ENCODE assay signal across 8 cellular contexts in genomic region chr17:21041753-21042433, GRCh38. TPM values are rescaled to one million over a fixed set of nuclear protein-coding genes. Genes with fewer than 3 reads are reported as not detected.
A peak's percentile ranks its signal among the peaks of the same experiment; 100 is the strongest.
DNase-seq lines count a peak whose midpoint lies in the region; ATAC-seq and TF ChIP-seq lines count a peak whose summit lies in the region.

No MANE protein-coding gene starts in this region.

- H3K27ac Mint-ChIP-seq in nephron progenitor cell: peak overlapping the region; percentile 98

- TF ChIP-seq CTCF in DND-41 (IDR thresholded peaks at IDR 0.05; ENCODE audit: borderline replicate concordance, extremely low read depth, low read length, poor library complexity, severe bottlenecking) (no peak), fibroblast of villous mesenchyme (IDR thresholded peaks at IDR 0.05; ENCODE audit: insufficient read depth, low read depth, low read length) (no peak), nephron progenitor cell (IDR thresholded peaks at IDR 0.05) (no peak)

- H3K4me2 ChIP-seq in DND-41 (ENCODE audit: insufficient read depth, low read length): peak overlapping the region; percentile 78

- peak overlapping the region; percentile 100 for H3K9ac ChIP-seq in DND-41 (ENCODE audit: low read depth, low read length)

- peak; percentile 37 for ATAC-seq in DND-41 (ENCODE audit: insufficient read depth, low read depth)
- no peak for ATAC-seq in HG03378 (IDR thresholded peaks at IDR 0.05; ENCODE audit: unreplicated experiment)

- peaks cover 41% of the 10 kb centered on the region for H3K4me1 Mint-ChIP-seq in nephron progenitor cell

- H2AFZ ChIP-seq in DND-41 (ENCODE audit: low read depth, low read length): no peak overlapping the region

- DNase-seq in DND-41 (peak; percentile 86), HT1080 (ENCODE audit: low read depth) (peak; percentile 70), RPMI7951 (ENCODE audit: low read depth) (peak; percentile 76), fibroblast of villous mesenchyme (ENCODE audit: low read depth) (peak; percentile 80), nephron progenitor cell (peak; percentile 76), stromal cell of bone marrow (ENCODE audit: low read depth) (peak; percentile 66)
- DNase-seq in activated effector memory CD4-positive, alpha-beta T cell treated with Interleukin-2 at 50 U/mL for 16 hours: peak; percentile 54

- H3K27ac ChIP-seq in DND-41 (ENCODE audit: low read length): peak overlapping the region; percentile 100

- H4K20me1 ChIP-seq in DND-41 (ENCODE audit: insufficient read depth, low read length): peaks cover 52% of the 10 kb centered on the region

- peak overlapping the region; percentile 94 to 95 for H3K4me3 ChIP-seq in DND-41 (ENCODE audit: low read depth in 1 of 2, low read length in 2 of 2)
- H3K4me3 ChIP-seq in fibroblast of villous mesenchyme (ENCODE audit: low read depth, low read length): peak overlapping the region; percentile 78

- no peaks in the 10 kb centered on the region for H3K27me3 ChIP-seq in DND-41 (ENCODE audit: insufficient read depth, low read length, poor library complexity)

- peaks cover 62% of the 10 kb centered on the region for H3K4me1 ChIP-seq in DND-41 (ENCODE audit: insufficient read depth, low read length)

- peak overlapping the region; percentile 99 for H3K4me3 Mint-ChIP-seq in nephron progenitor cell

- H3K79me2 ChIP-seq in DND-41 (ENCODE audit: insufficient read depth, low read length): peaks cover 59% of the 10 kb centered on the region

- peaks cover 38% of the 10 kb centered on the region for H3K36me3 ChIP-seq in DND-41 (ENCODE audit: insufficient read depth, low read length)

- H3K9me3 ChIP-seq in DND-41 (ENCODE audit: insufficient read depth, low read length, severe bottlenecking): no peaks in the 10 kb centered on the region

- H3K9me3 Mint-ChIP-seq in nephron progenitor cell: no peaks in the 10 kb centered on the region

- H3K27me3 Mint-ChIP-seq in nephron progenitor cell (ENCODE audit: low read depth, poor library complexity): no peaks in the 10 kb centered on the region

- peaks cover 27% of the 10 kb centered on the region for H3K36me3 Mint-ChIP-seq in nephron progenitor cell (ENCODE audit: low read depth)

RNA-seq across cellular contexts. Expression of gene USP22, which starts 0.9 kb away (rescaled TPM):
- total RNA-seq in HT1080 (2014; rRNA removed; shearing (Covaris generic)): 174 and 218 TPM in 2 replicates
- 116 and 136 TPM in 2 replicates for polyA plus RNA-seq in HT1080 (2015; cell fraction: cytosol; rRNA removed)
- 117 and 129 TPM in 2 replicates for polyA plus RNA-seq in HT1080 (2015; cell fraction: nucleus; rRNA removed)
- 133 and 152 TPM in 2 replicates for total RNA-seq in RPMI7951 (2014; rRNA removed; shearing (Covaris generic))
- total RNA-seq in fibroblast of villous mesenchyme: 258 and 297 TPM in 2 replicates
